ENCODE assay signal across 1 cellular context in the genomic region with DNA sequence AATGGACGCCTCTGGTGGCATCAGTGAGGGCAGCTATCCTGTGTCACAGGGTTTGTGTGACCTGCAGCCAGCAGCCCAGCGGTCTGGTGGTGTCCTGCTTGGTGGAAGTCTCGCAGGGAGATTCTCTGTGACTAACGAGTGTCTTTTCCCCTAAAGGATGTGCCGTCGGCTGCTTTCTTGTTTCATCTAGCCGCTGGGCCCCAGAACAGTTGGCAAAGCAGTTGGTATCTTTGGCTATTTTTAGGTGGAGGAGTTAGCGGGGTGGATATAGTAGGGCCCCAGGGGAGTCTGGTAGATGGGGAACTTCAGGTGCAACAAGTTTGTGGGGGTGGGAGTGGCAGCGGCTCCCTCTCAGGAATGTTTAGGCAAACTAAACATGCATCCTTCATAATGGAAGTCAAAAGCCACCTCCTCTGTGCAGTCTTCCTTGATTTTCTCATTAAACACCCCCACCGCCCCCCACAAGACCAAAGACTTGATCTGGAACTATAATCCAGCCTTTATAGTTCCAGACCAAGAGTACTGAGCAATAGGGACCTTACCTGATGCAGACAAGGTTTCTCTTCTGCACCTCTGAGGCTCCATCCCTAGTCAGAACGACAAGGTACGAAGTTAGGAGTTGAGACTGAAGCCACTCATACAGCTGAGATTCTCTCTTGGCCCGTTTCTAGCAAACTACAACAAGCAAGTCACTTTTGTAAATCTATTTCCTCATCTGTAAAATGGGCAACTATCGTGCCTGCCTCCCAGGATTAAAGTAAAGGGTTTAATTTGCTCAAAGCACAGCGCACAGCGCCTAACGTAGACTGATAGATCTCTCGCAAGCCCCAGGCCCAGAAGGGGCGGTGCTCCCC.
A peak's percentile ranks its signal among the peaks of the same experiment; 100 is the strongest.
TF ChIP-seq lines count a peak whose summit lies in the region.

No MANE protein-coding gene starts in this region.

TF ChIP-seq in K562, 482 proteins besides CTCF, POLR2A, EP300 and RAD21:
- no peak for TF ChIP-seq MYNN (IDR thresholded peaks at IDR 0.05)
- no peak for TF ChIP-seq MYNN (CRISPR knock-in tag; IDR thresholded peaks at IDR 0.05)
- TF ChIP-seq ZNF584 (CRISPR knock-in tag; IDR thresholded peaks at IDR 0.05; ENCODE audit: low read depth): no peak
- TF ChIP-seq, protein P1, sequence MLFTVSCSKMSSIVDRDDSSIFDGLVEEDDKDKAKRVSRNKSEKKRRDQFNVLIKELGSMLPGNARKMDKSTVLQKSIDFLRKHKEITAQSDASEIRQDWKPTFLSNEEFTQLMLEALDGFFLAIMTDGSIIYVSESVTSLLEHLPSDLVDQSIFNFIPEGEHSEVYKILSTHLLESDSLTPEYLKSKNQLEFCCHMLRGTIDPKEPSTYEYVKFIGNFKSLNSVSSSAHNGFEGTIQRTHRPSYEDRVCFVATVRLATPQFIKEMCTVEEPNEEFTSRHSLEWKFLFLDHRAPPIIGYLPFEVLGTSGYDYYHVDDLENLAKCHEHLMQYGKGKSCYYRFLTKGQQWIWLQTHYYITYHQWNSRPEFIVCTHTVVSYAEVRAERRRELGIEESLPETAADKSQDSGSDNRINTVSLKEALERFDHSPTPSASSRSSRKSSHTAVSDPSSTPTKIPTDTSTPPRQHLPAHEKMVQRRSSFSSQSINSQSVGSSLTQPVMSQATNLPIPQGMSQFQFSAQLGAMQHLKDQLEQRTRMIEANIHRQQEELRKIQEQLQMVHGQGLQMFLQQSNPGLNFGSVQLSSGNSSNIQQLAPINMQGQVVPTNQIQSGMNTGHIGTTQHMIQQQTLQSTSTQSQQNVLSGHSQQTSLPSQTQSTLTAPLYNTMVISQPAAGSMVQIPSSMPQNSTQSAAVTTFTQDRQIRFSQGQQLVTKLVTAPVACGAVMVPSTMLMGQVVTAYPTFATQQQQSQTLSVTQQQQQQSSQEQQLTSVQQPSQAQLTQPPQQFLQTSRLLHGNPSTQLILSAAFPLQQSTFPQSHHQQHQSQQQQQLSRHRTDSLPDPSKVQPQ (CRISPR knock-in tag; IDR thresholded peaks at IDR 0.05; ENCODE audit: borderline replicate concordance): no peak
- TF ChIP-seq, protein P2, sequence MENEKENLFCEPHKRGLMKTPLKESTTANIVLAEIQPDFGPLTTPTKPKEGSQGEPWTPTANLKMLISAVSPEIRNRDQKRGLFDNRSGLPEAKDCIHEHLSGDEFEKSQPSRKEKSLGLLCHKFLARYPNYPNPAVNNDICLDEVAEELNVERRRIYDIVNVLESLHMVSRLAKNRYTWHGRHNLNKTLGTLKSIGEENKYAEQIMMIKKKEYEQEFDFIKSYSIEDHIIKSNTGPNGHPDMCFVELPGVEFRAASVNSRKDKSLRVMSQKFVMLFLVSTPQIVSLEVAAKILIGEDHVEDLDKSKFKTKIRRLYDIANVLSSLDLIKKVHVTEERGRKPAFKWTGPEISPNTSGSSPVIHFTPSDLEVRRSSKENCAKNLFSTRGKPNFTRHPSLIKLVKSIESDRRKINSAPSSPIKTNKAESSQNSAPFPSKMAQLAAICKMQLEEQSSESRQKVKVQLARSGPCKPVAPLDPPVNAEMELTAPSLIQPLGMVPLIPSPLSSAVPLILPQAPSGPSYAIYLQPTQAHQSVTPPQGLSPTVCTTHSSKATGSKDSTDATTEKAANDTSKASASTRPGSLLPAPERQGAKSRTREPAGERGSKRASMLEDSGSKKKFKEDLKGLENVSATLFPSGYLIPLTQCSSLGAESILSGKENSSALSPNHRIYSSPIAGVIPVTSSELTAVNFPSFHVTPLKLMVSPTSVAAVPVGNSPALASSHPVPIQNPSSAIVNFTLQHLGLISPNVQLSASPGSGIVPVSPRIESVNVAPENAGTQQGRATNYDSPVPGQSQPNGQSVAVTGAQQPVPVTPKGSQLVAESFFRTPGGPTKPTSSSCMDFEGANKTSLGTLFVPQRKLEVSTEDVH (IDR thresholded peaks at IDR 0.05; ENCODE audit: low read depth, partially characterized antibody): no peak
- TF ChIP-seq LEF1 (IDR thresholded peaks at IDR 0.05): no peak
- no peak for TF ChIP-seq NFIC (IDR thresholded peaks at IDR 0.05)
- TF ChIP-seq KLF13 (tag; IDR thresholded peaks at IDR 0.05; ENCODE audit: borderline replicate concordance, low read depth): no peak
- peak; percentile 90 for TF ChIP-seq ZFP36 (IDR thresholded peaks at IDR 0.05; ENCODE audit: low read depth, low read length, partially characterized antibody)
- TF ChIP-seq RBM25 (IDR thresholded peaks at IDR 0.05; ENCODE audit: low read depth, low read length, severe bottlenecking): peak; percentile 51
